In genomic region chr2:54549912-54550518, GRCh38 we compare ENCODE assay signal across 17 cellular contexts.
DNase-seq lines count a peak whose midpoint lies in the region; ATAC-seq and TF ChIP-seq lines count a peak whose summit lies in the region.
"Had no signal": no experiment of that assay in that cellular context is flagged by ENCODE, and none has a peak within 500 bp of the region (broad histone marks: within the 10 kb centered on the region; RNA-seq: fewer than 3 reads in every experiment).

No MANE protein-coding gene starts in this region.

- H3K4me3 ChIP-seq in right atrium auricular region (no peak overlapping the region), prostate gland (no peak overlapping the region)
- H3K4me3 ChIP-seq: esophagus squamous epithelium had no signal

- H3K36me3 ChIP-seq in right atrium auricular region (no peaks in the 10 kb centered on the region), prostate gland (no peaks in the 10 kb centered on the region)
- H3K36me3 ChIP-seq: esophagus squamous epithelium had no signal

- no peak for ATAC-seq in effector memory CD8-positive, alpha-beta T cell (replicated peaks)
- ATAC-seq: stimulated activated naive CD8-positive, alpha-beta T cell treated with anti-CD3 and anti-CD28 coated beads, Interleukin-15, Interleukin-2, amounts not matched to agents 100 U/mL and 50 U/mL, for 24 hours had no signal

- 36% methylated on average over 4 of the region's 4 CpGs for WGBS in prostate gland

- H3K27me3 ChIP-seq in right atrium auricular region (no peaks in the 10 kb centered on the region), prostate gland (replicated peaks; ENCODE audit: insufficient read depth) (no peaks in the 10 kb centered on the region)
- H3K27me3 ChIP-seq: esophagus squamous epithelium had no signal

- H3K9me3 ChIP-seq in right atrium auricular region (no peaks in the 10 kb centered on the region), prostate gland (no peaks in the 10 kb centered on the region)
- H3K9me3 ChIP-seq: esophagus squamous epithelium had no signal

- no peaks in the 10 kb centered on the region for H3K9me3 Mint-ChIP-seq in brain
- no peaks in the 10 kb centered on the region for H3K9me3 Mint-ChIP-seq in effector memory CD8-positive, alpha-beta T cell
- H3K9me3 Mint-ChIP-seq in T-helper 2 cell treated with Interferon-gamma antibody and Interleukin-4, amounts not matched to agents 5 μg/mL and 100 μg/mL, for 36 hours = no peaks in the 10 kb centered on the region

- peaks cover 20% of the 10 kb centered on the region for H3K36me3 Mint-ChIP-seq in brain
- peaks cover 2% of the 10 kb centered on the region for H3K36me3 Mint-ChIP-seq in effector memory CD8-positive, alpha-beta T cell (ENCODE audit: insufficient read depth)
- no peaks in the 10 kb centered on the region for H3K36me3 Mint-ChIP-seq in T-helper 2 cell treated with Interferon-gamma antibody and Interleukin-4, amounts not matched to agents 5 μg/mL and 100 μg/mL, for 36 hours (ENCODE audit: low read depth)

- peak; percentile 14 for TF ChIP-seq POLR2A in prostate gland (IDR thresholded peaks at IDR 0.05)

- intact Hi-C loops in prostate gland (cut with DNase I) = no loop called here

- H3K27ac Mint-ChIP-seq in brain = peak overlapping the region in 4 of 5 experiments; percentile 40 to 88 (median 77)
- H3K27ac Mint-ChIP-seq in effector memory CD8-positive, alpha-beta T cell = no peak overlapping the region
- H3K27ac Mint-ChIP-seq in T-helper 2 cell treated with Interferon-gamma antibody and Interleukin-4, amounts not matched to agents 5 μg/mL and 100 μg/mL, for 36 hours = no peak overlapping the region

- in situ Hi-C loops in G401 (cut with HindIII; ENCODE audit: low sequenced_read_pairs) = no loop called here

- H3K4me1 ChIP-seq in right atrium auricular region (peaks cover 0 to 77% of the 10 kb centered on the region in 2 donors), prostate gland (replicated peaks) (peaks cover 2% of the 10 kb centered on the region)

- peak overlapping the region in 1 of 5 experiments; percentile 8 for H3K4me3 Mint-ChIP-seq in brain
- H3K4me3 Mint-ChIP-seq in effector memory CD8-positive, alpha-beta T cell = no peak overlapping the region
- H3K4me3 Mint-ChIP-seq in T-helper 2 cell treated with Interferon-gamma antibody and Interleukin-4, amounts not matched to agents 5 μg/mL and 100 μg/mL, for 36 hours = no peak overlapping the region

- H3K4me1 Mint-ChIP-seq in brain = peaks cover 39% of the 10 kb centered on the region
- H3K4me1 Mint-ChIP-seq in effector memory CD8-positive, alpha-beta T cell (ENCODE audit: low read depth in 2 of 2) = no peaks in the 10 kb centered on the region
- peaks cover 35% of the 10 kb centered on the region for H3K4me1 Mint-ChIP-seq in T-helper 2 cell treated with Interferon-gamma antibody and Interleukin-4, amounts not matched to agents 5 μg/mL and 100 μg/mL, for 36 hours (ENCODE audit: low read depth)

- DNase-seq in G401 (ENCODE audit: low spot score) (peak; percentile 64), right atrium auricular region (ENCODE audit: low spot score) (peak; percentile 42), prostate gland (ENCODE audit: low spot score) (peak; percentile 51), DMS53 treated with DMSO at 0.1 percent for 48 hours (lab: John Stamatoyannopoulos, UW; ENCODE audit: unreplicated experiment) (no peak)
- DNase-seq in effector memory CD8-positive, alpha-beta T cell = no peak
- no peak for DNase-seq in T-helper 2 cell treated with Interferon-gamma antibody and Interleukin-4, amounts not matched to agents 5 μg/mL and 100 μg/mL, for 36 hours (ENCODE audit: low spot score)
- no peak for DNase-seq in activated CD8-positive, alpha-beta memory T cell treated with anti-CD3 and anti-CD28 coated beads for 24 hours
- DNase-seq: activated CD4-positive, alpha-beta T cell treated with anti-CD3 and anti-CD28 coated beads for 4 hours; activated naive CD4-positive, alpha-beta T cell; esophagus squamous epithelium; KBM-7; NCI-H1436; NCI-H2227 treated with DMSO at 0.1 percent for 48 hours; stimulated activated CD4-positive, alpha-beta T cell treated with anti-CD3 and anti-CD28 coated beads, Interleukin-12 subunit alpha, Interleukin-12 subunit beta, amount 100 ng/mL, for 4 hours; stimulated activated naive CD8-positive, alpha-beta T cell treated with anti-CD3 and anti-CD28 coated beads, Interleukin-15, Interleukin-2, amounts not matched to agents 100 U/mL and 50 U/mL, for 24 hours; T-helper 9 cell had no signal

- H3K27me3 Mint-ChIP-seq in brain = peaks cover under 1% of the 10 kb centered on the region
- H3K27me3 Mint-ChIP-seq in effector memory CD8-positive, alpha-beta T cell = peaks cover 0 to 6% of the 10 kb centered on the region in 2 donors
- H3K27me3 Mint-ChIP-seq in T-helper 2 cell treated with Interferon-gamma antibody and Interleukin-4, amounts not matched to agents 5 μg/mL and 100 μg/mL, for 36 hours (ENCODE audit: low read depth) = no peaks in the 10 kb centered on the region

- no peak overlapping the region for H3K27ac ChIP-seq in right atrium auricular region
- no peak overlapping the region for H3K27ac ChIP-seq in prostate gland

- no peak for TF ChIP-seq CTCF in brain (conservative IDR thresholded peaks at IDR 0.05)
- TF ChIP-seq CTCF in right atrium auricular region (IDR thresholded peaks at IDR 0.05) = no peak
- no peak for TF ChIP-seq CTCF in prostate gland (IDR thresholded peaks at IDR 0.05)

Comparison
In these comparisons a context has a peak if more than half of its experiments do, and no peak if none do; other contexts are left out.
1. DNase-seq: peak in G401 (single experiment), right atrium auricular region (single experiment) and prostate gland (single experiment); none in effector memory CD8-positive, alpha-beta T cell (0 of 3), DMS53 treated with DMSO at 0.1 percent for 48 hours (single experiment), T-helper 2 cell treated with Interferon-gamma antibody and Interleukin-4, amounts not matched to agents 5 μg/mL and 100 μg/mL, for 36 hours (single experiment) and activated CD8-positive, alpha-beta memory T cell treated with anti-CD3 and anti-CD28 coated beads for 24 hours (single experiment).
2. H3K27ac Mint-ChIP-seq: peak in brain (4 of 5); none in effector memory CD8-positive, alpha-beta T cell (0 of 2) and T-helper 2 cell treated with Interferon-gamma antibody and Interleukin-4, amounts not matched to agents 5 μg/mL and 100 μg/mL, for 36 hours (single experiment).